ENCODE assay signal across 27 cellular contexts in genomic region chr1:14260480-14260879, GRCh38.
DNase-seq lines count a peak whose midpoint lies in the region; TF ChIP-seq lines count a peak whose summit lies in the region.
"Had no signal": no experiment of that assay in that cellular context is flagged by ENCODE, and none has a peak within 500 bp of the region (broad histone marks: within the 10 kb centered on the region; RNA-seq: fewer than 3 reads in every experiment).

No MANE protein-coding gene starts in this region.

- H3K36me3 ChIP-seq in breast epithelium (no peaks in the 10 kb centered on the region), neuronal stem cell (replicated peaks in 1 of 2; ENCODE audit: control insufficient read depth in 2 of 2, insufficient read depth in 2 of 2, low read length in 2 of 2) (no peaks in the 10 kb centered on the region)

- no peak overlapping the region for H3K4me2 ChIP-seq in neuronal stem cell (ENCODE audit: insufficient read depth, low read length, poor library complexity, severe bottlenecking)
- H3K4me2 ChIP-seq: GM23338 had no signal

- no peaks in the 10 kb centered on the region for H3K9me3 ChIP-seq in breast epithelium
- H3K9me3 ChIP-seq in neuronal stem cell (replicated peaks in 1 of 2; ENCODE audit: control insufficient read depth in 2 of 2, insufficient read depth in 1 of 2, low read depth in 1 of 2, low read length in 2 of 2) = peaks cover 0 to 2% of the 10 kb centered on the region in 2 donors
- H3K9me3 ChIP-seq: Caco-2 had no signal

- H3K4me1 Mint-ChIP-seq in MCF 10A (ENCODE audit: insufficient read depth, unreplicated experiment) = peaks cover 10% of the 10 kb centered on the region

- BruUV-seq in MCF 10A (replicated peaks; lab: Mats Ljungman, UMichigan) = no TSS peak

- no peaks in the 10 kb centered on the region for H3K79me1 ChIP-seq in neuronal stem cell (ENCODE audit: low read depth, low read length)

- H3K27ac ChIP-seq in breast epithelium = peak overlapping the region; percentile 54 to 55
- no peak overlapping the region for H3K27ac ChIP-seq in neuronal stem cell (replicated peaks; ENCODE audit: low read length)
- peak overlapping the region; percentile 98 for H3K27ac ChIP-seq in temporal lobe (ENCODE audit: low read depth, low read length)
- H3K27ac ChIP-seq: 22Rv1, C4-2B had no signal

- H2BK5ac ChIP-seq in neuronal stem cell (ENCODE audit: low read length) = no peak overlapping the region

- H3K14ac ChIP-seq in neuronal stem cell (ENCODE audit: low read length) = no peak overlapping the region

- no peaks in the 10 kb centered on the region for H3K36me3 Mint-ChIP-seq in MCF 10A (ENCODE audit: insufficient read depth, unreplicated experiment)
- H3K36me3 Mint-ChIP-seq: CD8-positive, alpha-beta T cell had no signal

- no peaks in the 10 kb centered on the region for H3K9me3 Mint-ChIP-seq in MCF 10A (ENCODE audit: unreplicated experiment)
- H3K9me3 Mint-ChIP-seq: CD8-positive, alpha-beta T cell had no signal

- TF ChIP-seq POLR2A in breast epithelium (IDR thresholded peaks at IDR 0.05) = no peak

- H3K4me3 ChIP-seq in breast epithelium (no peak overlapping the region), neuronal stem cell (ENCODE audit: low read length in 2 of 2) (no peak overlapping the region)
- H3K4me3 ChIP-seq: GM23338 had no signal

- POLR2A ChIA-PET in MCF 10A (lab: Yijun Ruan, JAX) = no interaction called here

- no peak overlapping the region for H2AFZ ChIP-seq in neuronal stem cell (ENCODE audit: low read length)
- H2AFZ ChIP-seq: GM23338 had no signal

- no peak overlapping the region for H3K23ac ChIP-seq in neuronal stem cell (ENCODE audit: low read depth, low read length, poor library complexity)

- peak overlapping the region; percentile 43 for H2BK120ac ChIP-seq in neuronal stem cell (ENCODE audit: low read depth, low read length)

- H3K4me3 Mint-ChIP-seq in MCF 10A (ENCODE audit: unreplicated experiment) = no peak overlapping the region
- H3K4me3 Mint-ChIP-seq: B cell; CD8-positive, alpha-beta T cell; GM23338 had no signal

- H2BK12ac ChIP-seq in neuronal stem cell (ENCODE audit: low read length) = no peak overlapping the region

- no peak overlapping the region for H3K4ac ChIP-seq in neuronal stem cell (ENCODE audit: low read length)

- no peak overlapping the region for H4K91ac ChIP-seq in neuronal stem cell (ENCODE audit: low read depth, low read length, poor library complexity)

- CTCF ChIA-PET in MCF 10A (lab: Yijun Ruan, JAX) = no interaction called here

- no peaks in the 10 kb centered on the region for H3K4me1 ChIP-seq in breast epithelium
- peaks cover 3 to 6% of the 10 kb centered on the region in 2 donors for H3K4me1 ChIP-seq in neuronal stem cell (ENCODE audit: control insufficient read depth in 2 of 2, insufficient read depth in 1 of 2, low read depth in 1 of 2, low read length in 2 of 2)
- H3K4me1 ChIP-seq: Caco-2 had no signal

- no peak overlapping the region for H3K18ac ChIP-seq in neuronal stem cell (ENCODE audit: low read length)

- H3K27ac Mint-ChIP-seq in MCF 10A (ENCODE audit: low read depth, unreplicated experiment) = no peak overlapping the region
- H3K27ac Mint-ChIP-seq: B cell; CD8-positive, alpha-beta T cell; GM23338 had no signal

- DNase-seq in breast epithelium (ENCODE audit: low spot score in 2 of 2) = no peak
- no peak for DNase-seq in MCF 10A (ENCODE audit: unreplicated experiment)
- no peak for DNase-seq in neuronal stem cell (ENCODE audit: low spot score)
- no peak for DNase-seq in SK-N-DZ (ENCODE audit: low spot score)
- no peak for DNase-seq in superior temporal gyrus (ENCODE audit: extremely low spot score)
- no peak for DNase-seq in dermis blood vessel endothelial cell
- no peak for DNase-seq in dedifferentiated amniotic fluid mesenchymal stem cell (ENCODE audit: extremely low spot score)
- DNase-seq: Caco-2; CD8-positive, alpha-beta T cell; HCEC 1CT; IMR-90; KG1; MM.1S; NCI-H1048; NCI-H1417; NCI-H1694; NCI-H2081; NCI-H2227 treated with DMSO at 0.1 percent for 48 hours; NCI-H510A; NCI-H69; Right ventricle myocardium superior; RPMI8226 had no signal

- no peak overlapping the region for H2BK15ac ChIP-seq in neuronal stem cell (ENCODE audit: low read length)

- H3K27me3 ChIP-seq in breast epithelium (no peaks in the 10 kb centered on the region), neuronal stem cell (ENCODE audit: control insufficient read depth in 3 of 3, insufficient read depth in 3 of 3, low read depth in 1 of 3, low read length in 3 of 3) (no peaks in the 10 kb centered on the region)

- intact Hi-C loops in breast epithelium (cut with DNase I; ENCODE audit: low total_unique reads) = no loop called here
- intact Hi-C loops in MCF 10A (cut with micrococcal nuclease) = no loop called here

- no peak overlapping the region for H2AK5ac ChIP-seq in neuronal stem cell (ENCODE audit: low read depth, low read length)

- H3K27me3 Mint-ChIP-seq in MCF 10A (ENCODE audit: insufficient read depth, unreplicated experiment) = no peaks in the 10 kb centered on the region

- H3K9ac ChIP-seq in neuronal stem cell (ENCODE audit: low read depth, low read length, poor library complexity) = no peak overlapping the region

- H4K8ac ChIP-seq in neuronal stem cell (ENCODE audit: low read depth, low read length) = no peak overlapping the region

- TF ChIP-seq CTCF in breast epithelium (IDR thresholded peaks at IDR 0.05) = no peak
- TF ChIP-seq CTCF in MCF 10A (IDR thresholded peaks at IDR 0.05; ENCODE audit: unreplicated experiment) = no peak

- no CpG with 5 or more reads among the region's 8 CpGs for WGBS in neuronal stem cell (ENCODE audit: extremely low coverage in 2 of 2, insufficient read length in 2 of 2, insufficient replicate concordance in 1 of 2), 2 donors
